ENCODE assay signal across 14 cellular contexts in genomic region chr5:66963559-66963971, GRCh38.
DNase-seq lines count a peak whose midpoint lies in the region; ATAC-seq and TF ChIP-seq lines count a peak whose summit lies in the region.
"Had no signal": no experiment of that assay in that cellular context is flagged by ENCODE, and none has a peak within 500 bp of the region (broad histone marks: within the 10 kb centered on the region; RNA-seq: fewer than 3 reads in every experiment).

No MANE protein-coding gene starts in this region.

- H3K23me2 ChIP-seq in H9 (ENCODE audit: insufficient read length, low read depth, low read length, poor library complexity, severe bottlenecking) = no peaks in the 10 kb centered on the region

- no CpG with 5 or more reads among the region's 1 CpG for WGBS in H9 (ENCODE audit: extremely low coverage, insufficient read length, low lambda C conversion rate)

- H4K5ac ChIP-seq in H9 (ENCODE audit: insufficient read length, low read depth, low read length) = peak overlapping the region; percentile 50

- H3K79me2 ChIP-seq in H9 (ENCODE audit: insufficient read depth, low read length) = no peaks in the 10 kb centered on the region
- H3K79me2 ChIP-seq in osteoblast (ENCODE audit: insufficient read depth, low read length) = no peaks in the 10 kb centered on the region

- H3K27ac ChIP-seq in H9 (ENCODE audit: insufficient read length, low read depth, low read length) (peak overlapping the region; percentile 90), cardiac muscle cell (peak overlapping the region; percentile 93), osteoblast (ENCODE audit: low read depth, low read length) (no peak overlapping the region)
- H3K27ac ChIP-seq: SJSA1 had no signal

- peak overlapping the region; percentile 38 to 66 (median 45); a peak in 3 of 7 replicates for H3K27ac Mint-ChIP-seq in H9
- H3K27ac Mint-ChIP-seq: activated CD4-positive, alpha-beta T cell treated with anti-CD3 and anti-CD28 coated beads for 36 hours had no signal

- H3K56ac ChIP-seq in H9 (ENCODE audit: insufficient read length, low read depth, low read length) = no peak overlapping the region

- H3K4me1 ChIP-seq in H9 (ENCODE audit: insufficient read depth, low read length) (peaks cover 6% of the 10 kb centered on the region; the same call in 1 of the 2 replicates), cardiac muscle cell (ENCODE audit: low read depth) (peaks cover 46% of the 10 kb centered on the region), osteoblast (ENCODE audit: insufficient read depth, low read length) (peaks cover 21% of the 10 kb centered on the region)

- H3K9me3 ChIP-seq in H9 (ENCODE audit: control insufficient read depth, low read depth, low read length) (no peaks in the 10 kb centered on the region), cardiac muscle cell (ENCODE audit: low read depth) (no peaks in the 10 kb centered on the region), osteoblast (ENCODE audit: low read depth, low read length) (no peaks in the 10 kb centered on the region)
- H3K9me3 ChIP-seq: SJSA1 had no signal

- no peak overlapping the region for H3K14ac ChIP-seq in H9 (ENCODE audit: insufficient read depth, low read length)

- H2BK5ac ChIP-seq in H9 (ENCODE audit: insufficient read length, low read length) = no peak overlapping the region

- no peak overlapping the region for H2BK15ac ChIP-seq in H9 (ENCODE audit: low read depth, low read length)

- H4K20me1 ChIP-seq in H9 (ENCODE audit: control insufficient read depth, insufficient read depth, insufficient read length) = no peaks in the 10 kb centered on the region
- H4K20me1 ChIP-seq in osteoblast (ENCODE audit: insufficient read depth, low read length) = no peaks in the 10 kb centered on the region

- H3K18ac ChIP-seq in H9 (ENCODE audit: insufficient read length, low read depth, low read length) = peak overlapping the region; percentile 42

- H2BK12ac ChIP-seq in H9 (ENCODE audit: insufficient read length, low read depth, low read length) = no peak overlapping the region

- no peaks in the 10 kb centered on the region for H3K79me1 ChIP-seq in H9 (ENCODE audit: insufficient read depth, low read depth, low read length, poor library complexity, severe bottlenecking)

- peaks cover 29 to 30% of the 10 kb centered on the region in 2 experiments for H3K4me1 Mint-ChIP-seq in H9
- H3K4me1 Mint-ChIP-seq: activated CD4-positive, alpha-beta T cell treated with anti-CD3 and anti-CD28 coated beads for 36 hours had no signal

- H3K27me3 Mint-ChIP-seq in H9 (ENCODE audit: low read depth) = no peaks in the 10 kb centered on the region

- H3K36me3 ChIP-seq in cardiac muscle cell (no peaks in the 10 kb centered on the region), osteoblast (ENCODE audit: insufficient read depth, low read length) (no peaks in the 10 kb centered on the region)
- H3K36me3 ChIP-seq: SJSA1 had no signal

- no peak overlapping the region for H3K9ac ChIP-seq in H9 (ENCODE audit: extremely low read depth, insufficient read length, low read length)

- H4K8ac ChIP-seq in H9 (replicated peaks; ENCODE audit: insufficient read length, low read depth, low read length) = no peak overlapping the region

- DNase-seq in H9 (peak; percentile 73), SK-MEL-5 (ENCODE audit: low read depth, low spot score) (peak; percentile 10), cardiac muscle cell (ENCODE audit: low read depth in 1 of 2, low spot score in 1 of 2) (peak; percentile 38 to 70), osteoblast (ENCODE audit: insufficient read length, low spot score, missing footprints) (no peak), DMS 273 (lab: John Stamatoyannopoulos, UW; ENCODE audit: unreplicated experiment) (no peak), NOMO-1 (lab: John Stamatoyannopoulos, UW; ENCODE audit: unreplicated experiment in 2 of 2) (no peak), SKM-1 treated with dmso at 0.1 percent for 144 hours (lab: John Stamatoyannopoulos, UW; ENCODE audit: unreplicated experiment) (no peak)
- DNase-seq: activated CD4-positive, alpha-beta T cell treated with anti-CD3 and anti-CD28 coated beads for 36 hours; cerebellar nuclear complex; MM.1S; NCI-H446; posterior cingulate gyrus had no signal

- no peak overlapping the region for H3T11ph ChIP-seq in H9 (ENCODE audit: low read length)

- no peak overlapping the region for H2BK120ac ChIP-seq in H9 (ENCODE audit: low read depth, low read length, poor library complexity, severe bottlenecking)

- H2AFZ ChIP-seq in H9 (ENCODE audit: low read length) (no peak overlapping the region), osteoblast (ENCODE audit: low read length) (peak overlapping the region; percentile 63)

- no peak overlapping the region for H3K4ac ChIP-seq in H9 (ENCODE audit: low read depth, low read length)

- H3K4me3 ChIP-seq in cardiac muscle cell (peak overlapping the region; percentile 6), osteoblast (ENCODE audit: insufficient read depth, low read length) (no peak overlapping the region)
- H3K4me3 ChIP-seq: SJSA1 had no signal

- no peak overlapping the region for H2BK20ac ChIP-seq in H9 (ENCODE audit: low read depth, low read length, poor library complexity, severe bottlenecking)

- in situ Hi-C loops in SK-MEL-5 (cut with HindIII; ENCODE audit: low pct_unique_long_range_greater_than_20kb, low sequenced_read_pairs) = no loop called here

- no peak overlapping the region for H2AK5ac ChIP-seq in H9 (ENCODE audit: insufficient read length, low read length)

- no peak overlapping the region for H4K91ac ChIP-seq in H9 (ENCODE audit: insufficient read length, low read depth, low read length)

- no peaks in the 10 kb centered on the region for H3K36me3 Mint-ChIP-seq in H9 (ENCODE audit: insufficient read depth in 1 of 3, low read depth in 3 of 3)

- H3K27me3 ChIP-seq in H9 (ENCODE audit: insufficient read depth, low read length) (no peaks in the 10 kb centered on the region), cardiac muscle cell (no peaks in the 10 kb centered on the region), osteoblast (ENCODE audit: insufficient read depth, low read length) (no peaks in the 10 kb centered on the region)
- H3K27me3 ChIP-seq: SJSA1 had no signal

- H3K4me2 ChIP-seq in H9 (ENCODE audit: insufficient read depth, insufficient read length, low read length) (no peak overlapping the region), osteoblast (ENCODE audit: insufficient read depth, low read length) (no peak overlapping the region)

- H3K4me3 Mint-ChIP-seq in H9 = no peak overlapping the region
- H3K4me3 Mint-ChIP-seq: activated CD4-positive, alpha-beta T cell treated with anti-CD3 and anti-CD28 coated beads for 36 hours had no signal

- H3K23ac ChIP-seq in H9 (ENCODE audit: insufficient read length, low read depth, low read length) = no peak overlapping the region

- H3K9me3 Mint-ChIP-seq in H9 = no peaks in the 10 kb centered on the region

- TF ChIP-seq CTCF in H9 (conservative IDR thresholded peaks at IDR 0.05) (no peak), cardiac muscle cell (IDR thresholded peaks at IDR 0.05; ENCODE audit: low read depth, low read length) (no peak), osteoblast (IDR thresholded peaks at IDR 0.05; ENCODE audit: extremely low read depth, low read depth, low read length) (no peak)

- no peak for ATAC-seq in HG02588 (IDR thresholded peaks at IDR 0.05; ENCODE audit: unreplicated experiment)
- ATAC-seq: activated CD4-positive, alpha-beta T cell treated with anti-CD3 and anti-CD28 coated beads for 36 hours had no signal

Comparison
In these comparisons a context has a peak if more than half of its experiments do, and no peak if none do; other contexts are left out.
1. DNase-seq: peak in H9 (single experiment), SK-MEL-5 (single experiment) and cardiac muscle cell (2 of 2); none in osteoblast (single experiment), DMS 273 (single experiment), NOMO-1 (0 of 2) and SKM-1 treated with dmso at 0.1 percent for 144 hours (single experiment).